26 cellular contexts compared by ENCODE assay signal in the genomic region with DNA sequence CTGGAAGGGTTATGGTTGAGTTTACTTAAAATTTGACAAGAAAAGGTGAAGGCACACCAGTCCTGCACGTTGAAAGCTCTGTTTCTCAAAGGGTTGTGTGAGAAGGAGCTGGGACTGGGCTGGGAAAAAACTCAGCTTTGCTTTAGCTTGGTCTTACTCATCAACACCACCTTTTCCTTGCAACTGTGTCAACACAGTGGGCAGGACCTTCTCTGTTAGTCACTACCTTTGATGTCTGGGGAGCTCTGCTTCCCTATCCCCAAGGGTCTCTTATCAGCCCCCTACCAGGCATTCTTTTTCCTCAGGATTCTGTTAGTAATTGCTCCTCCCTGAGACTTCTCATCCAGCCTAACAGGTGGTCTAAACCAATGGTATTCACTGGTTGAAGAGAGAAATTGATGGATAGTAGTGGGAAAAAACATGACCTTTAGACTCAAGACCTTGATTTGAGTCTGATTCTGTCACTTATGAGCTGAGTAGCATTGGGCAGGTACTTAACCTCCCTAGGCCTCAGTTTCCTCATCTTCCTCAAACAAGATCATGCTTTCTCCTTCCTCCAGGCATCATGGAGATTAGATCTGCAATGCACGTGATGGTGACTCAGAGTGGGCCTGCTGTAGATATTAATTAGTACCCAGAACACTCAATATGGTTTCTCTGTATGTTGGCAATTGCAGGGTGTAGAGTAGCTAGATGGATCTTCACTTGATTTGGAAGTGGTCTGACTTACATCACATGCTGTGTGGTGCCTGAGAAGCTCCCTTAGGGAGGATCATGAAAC. TPM values are rescaled to one million over a fixed set of nuclear protein-coding genes. Genes with fewer than 3 reads are reported as not detected.
"Had no signal": no experiment of that assay in that cellular context is flagged by ENCODE, and none has a peak within 500 bp of the region (broad histone marks: within the 10 kb centered on the region; RNA-seq: fewer than 3 reads in every experiment).

No MANE protein-coding gene starts in this region.

- H3K4me1 ChIP-seq: left lung, psoas muscle, right atrium auricular region, upper lobe of right lung had no signal

- H3K36me3 ChIP-seq: cardiac muscle cell, left lung, right atrium auricular region, thyroid gland, upper lobe of right lung had no signal

- DNase-seq: activated B cell treated with CpG ODN at 0.5 μM for 24 hours; activated CD4-positive, alpha-beta memory T cell treated with anti-CD3 and anti-CD28 coated beads for 36 hours; activated CD4-positive, alpha-beta T cell treated with anti-CD3 and anti-CD28 coated beads for 48 hours; activated effector memory CD4-positive, alpha-beta T cell treated with Interleukin-2 at 50 U/mL for 16 hours; activated naive CD4-positive, alpha-beta T cell treated with anti-CD3 and anti-CD28 coated beads, Interleukin-2, amount 10 ng/mL, durations not matched to agents 7 days and 5 days; activated T-cell treated with anti-CD3 and anti-CD28 coated beads, Interleukin-2, amount 50 U/mL, for 48 hours; amygdala; cortex of kidney; erythroblast; foreskin melanocyte; immature natural killer cell; left lung; midbrain; psoas muscle; stimulated activated CD4-positive, alpha-beta T cell treated with anti-CD3 and anti-CD28 coated beads, Interleukin-4, amount 100 ng/mL, for 24 hours; stimulated activated naive CD4-positive, alpha-beta T cell treated with Interleukin-2 at 50 U/mL for 16 hours; thyroid gland; upper lobe of right lung had no signal

- H3K4me3 ChIP-seq: cardiac muscle cell, left lung, lung, psoas muscle, right atrium auricular region, thyroid gland, upper lobe of right lung had no signal

- H3K9me3 ChIP-seq: left lung, psoas muscle, right atrium auricular region, thyroid gland, upper lobe of right lung had no signal

- ATAC-seq: left lung; natural killer cell treated with Interleukin-12 subunit alpha and Interleukin-12 subunit beta and Interleukin-15 and Interleukin-18, amount 100 ng/mL, for 72 hours; psoas muscle; upper lobe of right lung had no signal

- H3K27ac ChIP-seq: cardiac muscle cell, left lung, psoas muscle, right atrium auricular region, thyroid gland, upper lobe of right lung had no signal

- H3K27me3 ChIP-seq: right atrium auricular region, thyroid gland, upper lobe of right lung had no signal

RNA-seq across cellular contexts. Expression of gene FOXA2, which starts 17.2 kb away (rescaled TPM):
- total RNA-seq: activated B cell treated with CpG ODN at 0.5 μM for 24 hours; activated CD4-positive, alpha-beta memory T cell treated with anti-CD3 and anti-CD28 coated beads for 36 hours; cerebellum; natural killer cell treated with Interleukin-12 subunit alpha and Interleukin-12 subunit beta and Interleukin-15 and Interleukin-18, amount 100 ng/mL, for 72 hours; osteocyte; psoas muscle; right atrium auricular region; subcutaneous adipose tissue; T-helper 1 cell treated with Interleukin-12 subunit alpha and Interleukin-12 subunit beta and Interleukin-4 antibody, amounts not matched to agents 30 ng/mL and 1 ng/mL, for 36 hours had no signal
- polyA plus RNA-seq: cardiac muscle cell, immature natural killer cell had no signal
